In genomic region chr13:30149248-30149647, GRCh38 we compare ENCODE assay signal across 25 cellular contexts.
DNase-seq lines count a peak whose midpoint lies in the region; ATAC-seq and TF ChIP-seq lines count a peak whose summit lies in the region.
"Had no signal": no experiment of that assay in that cellular context is flagged by ENCODE, and none has a peak within 500 bp of the region (broad histone marks: within the 10 kb centered on the region; RNA-seq: fewer than 3 reads in every experiment).

No MANE protein-coding gene starts in this region.

- H3K9me3 Mint-ChIP-seq in activated naive CD4-positive, alpha-beta T cell treated with anti-CD3 and anti-CD28 coated beads, Interleukin-2, amount 50 U/mL, for 24 hours: no peaks in the 10 kb centered on the region
- peaks cover 0 to 4% (median 2%) of the 10 kb centered on the region in 3 donors for H3K9me3 Mint-ChIP-seq in IgD-negative memory B cell
- H3K9me3 Mint-ChIP-seq in activated naive CD8-positive, alpha-beta T cell treated with anti-CD3 and anti-CD28 coated beads, Interleukin-2, amount 10 ng/mL, durations not matched to agents 7 days and 5 days: peaks cover 3% of the 10 kb centered on the region

- H3K36me3 ChIP-seq in spleen: no peaks in the 10 kb centered on the region
- H3K36me3 ChIP-seq: BLaER1 treated with 17β-estradiol and CSF1 and Interleukin-3, amounts not matched to agents 10 nM and 100 nM; brain microvascular endothelial cell; heart right ventricle; MG63; neutrophil; thyroid gland had no signal

- H3K27ac ChIP-seq in spleen: peak overlapping the region; percentile 6 to 90 (median 70)
- H3K27ac ChIP-seq: brain microvascular endothelial cell, neutrophil, thyroid gland had no signal

- TF ChIP-seq CTCF in spleen (IDR thresholded peaks at IDR 0.05 in 8 of 11, conservative IDR thresholded peaks at IDR 0.05 in 3 of 11): no peak

- H3K9me3 ChIP-seq in spleen: peaks cover 0 to 5% (median under 1%) of the 10 kb centered on the region in 8 donors
- H3K9me3 ChIP-seq: heart right ventricle, MG63, neutrophil, thyroid gland had no signal

- ATAC-seq in activated naive CD8-positive, alpha-beta T cell treated with anti-CD3 and anti-CD28 coated beads, Interleukin-2, amount 10 ng/mL, durations not matched to agents 7 days and 5 days (ENCODE audit: low read depth): no peak
- no peak for ATAC-seq in HG03095 (IDR thresholded peaks at IDR 0.05; ENCODE audit: unreplicated experiment)
- ATAC-seq: heart right ventricle; sciatic nerve; stimulated activated naive CD8-positive, alpha-beta T cell treated with anti-CD3 and anti-CD28 coated beads, Interleukin-15, amount 100 ng/mL, for 72 hours had no signal

- WGBS in spleen, 5 donors: 67 to 100% (median 95%) methylated on average over 2 of the region's 2 CpGs

- peaks cover 3% of the 10 kb centered on the region for H3K36me3 Mint-ChIP-seq in activated naive CD4-positive, alpha-beta T cell treated with anti-CD3 and anti-CD28 coated beads, Interleukin-2, amount 50 U/mL, for 24 hours
- peaks cover 4% of the 10 kb centered on the region for H3K36me3 Mint-ChIP-seq in IgD-negative memory B cell
- H3K36me3 Mint-ChIP-seq in activated naive CD8-positive, alpha-beta T cell treated with anti-CD3 and anti-CD28 coated beads, Interleukin-2, amount 10 ng/mL, durations not matched to agents 7 days and 5 days: peaks cover 4% of the 10 kb centered on the region

- CTCF ChIA-PET in HEK293T (lab: Yijun Ruan, JAX): interaction anchor here (0.8 kb wide), 1 partner anchor 47 kb away, joined by 3 read pairs; no protein-coding TSS in a partner anchor

- peaks cover 0 to 6% (median 0%) of the 10 kb centered on the region in 7 donors for H3K27me3 ChIP-seq in spleen (replicated peaks in 1 of 7)
- H3K27me3 ChIP-seq: brain microvascular endothelial cell, MG63, neutrophil, thyroid gland had no signal

- POLR2A ChIA-PET in activated naive CD8-positive, alpha-beta T cell treated with anti-CD3 and anti-CD28 coated beads, Interleukin-2, amount 10 ng/mL, durations not matched to agents 7 days and 5 days (lab: Charles Lee): interaction anchor here (1.8 to 2.5 kb wide), 2 partner anchors 17 to 468 kb away, joined by 5 to 7 read pairs; partner anchors contain the start of gene USPL1
- POLR2A ChIA-PET in HEK293T (lab: Yijun Ruan, JAX): interaction anchor here (0.6 kb wide), 1 partner anchor 224 kb away, joined by 3 read pairs; no protein-coding TSS in a partner anchor

- intact Hi-C loops in spleen (cut with DNase I; ENCODE audit: low total_unique reads): no loop called here

- peak overlapping the region; percentile 4 for H3K4me3 Mint-ChIP-seq in activated naive CD4-positive, alpha-beta T cell treated with anti-CD3 and anti-CD28 coated beads, Interleukin-2, amount 50 U/mL, for 24 hours
- H3K4me3 Mint-ChIP-seq in IgD-negative memory B cell: no peak overlapping the region
- no peak overlapping the region for H3K4me3 Mint-ChIP-seq in activated naive CD8-positive, alpha-beta T cell treated with anti-CD3 and anti-CD28 coated beads, Interleukin-2, amount 10 ng/mL, durations not matched to agents 7 days and 5 days
- H3K4me3 Mint-ChIP-seq: stimulated activated naive CD8-positive, alpha-beta T cell treated with anti-CD3 and anti-CD28 coated beads, Interleukin-15, amount 100 ng/mL, for 72 hours had no signal

- H3K4me1 Mint-ChIP-seq in activated naive CD4-positive, alpha-beta T cell treated with anti-CD3 and anti-CD28 coated beads, Interleukin-2, amount 50 U/mL, for 24 hours: peaks cover 87% of the 10 kb centered on the region
- H3K4me1 Mint-ChIP-seq in IgD-negative memory B cell: peaks cover 44 to 61% (median 55%) of the 10 kb centered on the region in 3 donors
- H3K4me1 Mint-ChIP-seq in activated naive CD8-positive, alpha-beta T cell treated with anti-CD3 and anti-CD28 coated beads, Interleukin-2, amount 10 ng/mL, durations not matched to agents 7 days and 5 days: peaks cover 42% of the 10 kb centered on the region

- no peaks in the 10 kb centered on the region for H3K27me3 Mint-ChIP-seq in activated naive CD4-positive, alpha-beta T cell treated with anti-CD3 and anti-CD28 coated beads, Interleukin-2, amount 50 U/mL, for 24 hours
- peaks cover 10% of the 10 kb centered on the region for H3K27me3 Mint-ChIP-seq in IgD-negative memory B cell
- no peaks in the 10 kb centered on the region for H3K27me3 Mint-ChIP-seq in activated naive CD8-positive, alpha-beta T cell treated with anti-CD3 and anti-CD28 coated beads, Interleukin-2, amount 10 ng/mL, durations not matched to agents 7 days and 5 days
- H3K27me3 Mint-ChIP-seq: stimulated activated naive CD8-positive, alpha-beta T cell treated with anti-CD3 and anti-CD28 coated beads, Interleukin-15, amount 100 ng/mL, for 72 hours had no signal

- no peak overlapping the region for H3K4me3 ChIP-seq in spleen
- H3K4me3 ChIP-seq: BLaER1 treated with 17β-estradiol and CSF1 and Interleukin-3, amounts not matched to agents 10 nM and 100 nM; heart right ventricle; MG63; thyroid gland had no signal

- no peak for DNase-seq in activated naive CD4-positive, alpha-beta T cell treated with anti-CD3 and anti-CD28 coated beads, Interleukin-2, amount 50 U/mL, for 16 hours
- no peak for DNase-seq in activated naive CD8-positive, alpha-beta T cell treated with anti-CD3 and anti-CD28 coated beads, Interleukin-2, amount 10 ng/mL, durations not matched to agents 7 days and 5 days
- DNase-seq in spleen: peak; percentile 49
- no peak for DNase-seq in HEK293T (ENCODE audit: extremely low spot score)
- DNase-seq in SIG-M5 (lab: John Stamatoyannopoulos, UW): no peak
- DNase-seq: activated T-cell treated with anti-CD3 and anti-CD28 coated beads, Interleukin-2, amount 50 U/mL, for 1 hour; brain microvascular endothelial cell; effector memory CD4-positive, alpha-beta T cell; foreskin fibroblast; heart right ventricle; left cardiac atrium; mammary epithelial cell; MG63; NCI-H2029 treated with DMSO at 0.1 percent for 48 hours; NCI-H82; Right ventricle myocardium superior; stimulated activated naive CD8-positive, alpha-beta T cell treated with anti-CD3 and anti-CD28 coated beads, Interleukin-15, amount 100 ng/mL, for 72 hours; thyroid gland had no signal

- H3K27ac Mint-ChIP-seq in activated naive CD4-positive, alpha-beta T cell treated with anti-CD3 and anti-CD28 coated beads, Interleukin-2, amount 50 U/mL, for 24 hours: peak overlapping the region; percentile 62
- H3K27ac Mint-ChIP-seq in IgD-negative memory B cell: peak overlapping the region in 2 of 3 donors; percentile 43 to 64
- H3K27ac Mint-ChIP-seq in activated naive CD8-positive, alpha-beta T cell treated with anti-CD3 and anti-CD28 coated beads, Interleukin-2, amount 10 ng/mL, durations not matched to agents 7 days and 5 days: peak overlapping the region; percentile 74
- H3K27ac Mint-ChIP-seq: progenitor cell of endocrine pancreas had no signal

- H3K4me1 ChIP-seq in spleen: peaks cover 3 to 68% (median 28%) of the 10 kb centered on the region in 6 donors

- TF ChIP-seq POLR2A in spleen (IDR thresholded peaks at IDR 0.05): no peak

TF ChIP-seq in HEK293T, 16 proteins besides CTCF, POLR2A, EP300 and RAD21:
- TF ChIP-seq ELF4 (IDR thresholded peaks at IDR 0.05): no peak
- no peak for TF ChIP-seq TARDBP (IDR thresholded peaks at IDR 0.05)
- no peak for TF ChIP-seq NFRKB (IDR thresholded peaks at IDR 0.05)
- no peak for TF ChIP-seq FOXA1 (IDR thresholded peaks at IDR 0.05)
- no peak for TF ChIP-seq FOXK2 (IDR thresholded peaks at IDR 0.05)
- TF ChIP-seq ARNT (IDR thresholded peaks at IDR 0.05): no peak
- no peak for TF ChIP-seq SUZ12 (IDR thresholded peaks at IDR 0.05)
- no peak for TF ChIP-seq PKNOX1 (IDR thresholded peaks at IDR 0.05)
- TF ChIP-seq CTBP1 (IDR thresholded peaks at IDR 0.05; ENCODE audit: borderline replicate concordance): no peak
- no peak for TF ChIP-seq LEF1 (IDR thresholded peaks at IDR 0.05; ENCODE audit: borderline replicate concordance)
- no peak for TF ChIP-seq SP1 (IDR thresholded peaks at IDR 0.05)
- TF ChIP-seq BHLHE40 (IDR thresholded peaks at IDR 0.05; ENCODE audit: borderline replicate concordance): no peak
- TF ChIP-seq HDGF (IDR thresholded peaks at IDR 0.05; ENCODE audit: borderline replicate concordance): no peak
- no peak for TF ChIP-seq ZNF384 (IDR thresholded peaks at IDR 0.05)
- no peak for TF ChIP-seq L3MBTL2 (conservative IDR thresholded peaks at IDR 0.05)
- no peak for TF ChIP-seq FOXM1 (IDR thresholded peaks at IDR 0.05; ENCODE audit: borderline replicate concordance)
TF ChIP-seq in HEK293T: peak in this region for 0.
